In the genomic region with DNA sequence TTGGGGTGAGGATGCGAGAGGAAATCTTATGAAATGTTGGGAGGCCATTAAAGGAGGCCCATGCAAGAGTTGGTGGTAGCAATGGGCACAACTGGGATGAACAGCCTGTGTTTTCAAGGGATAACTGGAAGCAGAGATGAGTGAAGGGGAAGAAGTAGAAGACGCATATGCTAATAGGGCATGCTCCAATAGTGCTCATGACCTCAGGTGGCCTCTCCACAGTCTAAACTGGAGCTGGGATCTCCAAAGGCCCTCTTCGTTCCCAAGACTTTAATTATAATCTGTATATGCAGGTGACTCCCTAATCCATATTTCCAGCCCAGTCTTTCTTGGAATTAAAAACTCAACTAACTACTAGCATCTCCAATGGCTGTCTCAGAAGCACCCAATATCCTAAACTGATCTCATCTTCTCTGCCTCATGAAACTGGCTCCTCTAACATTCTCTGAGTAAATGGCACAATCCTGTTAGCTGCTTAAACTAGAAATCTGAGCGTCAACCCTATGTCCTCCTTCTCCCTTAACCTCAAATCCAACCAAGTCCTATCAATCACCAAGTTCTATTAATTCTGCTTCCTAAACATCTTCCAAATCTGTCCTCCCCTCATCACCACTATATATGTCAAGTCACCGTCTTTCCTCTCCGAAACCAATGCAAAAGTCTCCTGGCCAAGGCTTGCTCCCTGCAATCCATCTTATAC, we compare ENCODE assay signal across 19 cellular contexts. TPM values are rescaled to one million over a fixed set of nuclear protein-coding genes. Genes with fewer than 3 reads are reported as not detected.
DNase-seq lines count a peak whose midpoint lies in the region; ATAC-seq, FAIRE-seq and TF ChIP-seq lines count a peak whose summit lies in the region.
"Had no signal": no experiment of that assay in that cellular context is flagged by ENCODE, and none has a peak within 500 bp of the region (broad histone marks: within the 10 kb centered on the region; RNA-seq: fewer than 3 reads in every experiment).

No MANE protein-coding gene starts in this region.

- H2BK15ac ChIP-seq in IMR-90 (ENCODE audit: low read depth, low read length) (no peak overlapping the region), mesenchymal stem cell (ENCODE audit: low read depth, poor library complexity, severe bottlenecking) (no peak overlapping the region)

- no peak overlapping the region for H3K4me2 ChIP-seq in IMR-90 (ENCODE audit: low read depth, low read length)
- H3K4me2 ChIP-seq in mesenchymal stem cell (ENCODE audit: low read length, poor library complexity, severe bottlenecking) = no peak overlapping the region
- H3K4me2 ChIP-seq: GM23338 had no signal

- no peak for FAIRE-seq in pancreas (lab: Jason Lieb, UNC)
- FAIRE-seq: G401.6, GM12892, GM19239 had no signal

- H3K4me3 Mint-ChIP-seq in CD4-positive, alpha-beta T cell = peak overlapping the region; percentile 44
- H3K4me3 Mint-ChIP-seq in nephron progenitor cell = peak overlapping the region; percentile 37
- H3K4me3 Mint-ChIP-seq: CD8-positive, alpha-beta T cell; GM23338; H9 had no signal

- no peak for TF ChIP-seq RAD21 in IMR-90 (IDR thresholded peaks at IDR 0.05; ENCODE audit: low read length)

- no peaks in the 10 kb centered on the region for H4K20me1 ChIP-seq in IMR-90 (ENCODE audit: insufficient read depth, low read length)

- H2BK5ac ChIP-seq in IMR-90 (ENCODE audit: low read depth, low read length, poor library complexity, severe bottlenecking) (no peak overlapping the region), mesenchymal stem cell (ENCODE audit: low read depth, low read length, poor library complexity, severe bottlenecking) (no peak overlapping the region)

- in situ Hi-C loops in IMR-90 (cut with MboI; ENCODE audit: low sequenced_read_pairs) = no loop called here

- DNase-seq in CD4-positive, alpha-beta T cell = no peak
- DNase-seq in IMR-90 (no peak), mesenchymal stem cell (no peak), nephron progenitor cell (no peak), pancreas (no peak), NCI-H2227 treated with DMSO at 0.1 percent for 48 hours (lab: John Stamatoyannopoulos, UW) (no peak), prostate gland (ENCODE audit: low spot score) (no peak)
- DNase-seq in activated CD4-positive, CD25-positive, alpha-beta regulatory T cell (lab: John Stamatoyannopoulos, UW) = no peak
- DNase-seq: C1 segment of cervical spinal cord; Caco-2; CD8-positive, alpha-beta T cell; DMS153; DND-41; H9 had no signal

- H4K8ac ChIP-seq in IMR-90 (ENCODE audit: low read depth in 2 of 2, low read length in 2 of 2) (no peak overlapping the region), mesenchymal stem cell (ENCODE audit: low read length) (no peak overlapping the region)

- no peak for TF ChIP-seq CTCF in CD4-positive, alpha-beta T cell (IDR thresholded peaks at IDR 0.05)
- no peak for TF ChIP-seq CTCF in IMR-90 (conservative IDR thresholded peaks at IDR 0.05; ENCODE audit: low read depth, low read length)
- no peak for TF ChIP-seq CTCF in nephron progenitor cell (IDR thresholded peaks at IDR 0.05)
- TF ChIP-seq CTCF in pancreas (IDR thresholded peaks at IDR 0.05) = no peak
- TF ChIP-seq CTCF in prostate gland (IDR thresholded peaks at IDR 0.05) = no peak

- no peak overlapping the region for H2AK9ac ChIP-seq in IMR-90 (replicated peaks; ENCODE audit: low read depth, low read length, poor library complexity)

- H3K27me3 Mint-ChIP-seq in CD4-positive, alpha-beta T cell = no peaks in the 10 kb centered on the region
- H3K27me3 Mint-ChIP-seq in nephron progenitor cell (ENCODE audit: low read depth, poor library complexity) = no peaks in the 10 kb centered on the region

- CTCF ChIA-PET in CD4-positive, alpha-beta T cell (lab: Charles Lee) = interaction anchor here (0.5 to 4.3 kb wide), 8 partner anchors 10 to 415 kb away, joined by 4 to 136 read pairs (median 16); partner anchors contain the start of genes CDH24 and PRMT5
- CTCF ChIA-PET in IMR-90 (lab: Yijun Ruan, JAX) = interaction anchor here (0.5 to 2.8 kb wide), 6 partner anchors 11 to 77 kb away, joined by 3 to 13 read pairs (median 8); partner anchors contain the start of gene CDH24

- 93% methylated on average over 4 of the region's 6 CpGs; no CpG with 5 or more reads in 1 of the 2 experiments for WGBS in IMR-90 (ENCODE audit: extremely low coverage in 2 of 2, insufficient read length in 1 of 2), 2 experiments
- 92% methylated on average over 6 of the region's 6 CpGs for WGBS in mesenchymal stem cell
- WGBS in pancreas, 2 donors = 88 to 93% methylated on average over 6 of the region's 6 CpGs
- 90% methylated on average over 6 of the region's 6 CpGs for WGBS in prostate gland

- intact Hi-C loops in CD4-positive, alpha-beta T cell (cut with DNase I, micrococcal nuclease) = loop anchor here in 1 of 2 experiments (5.0 to 10.0 kb wide), 2 partner anchors 200 to 428 kb away; partner anchors contain the start of gene SLC7A8
- intact Hi-C loops in IMR-90 (cut with micrococcal nuclease) (loop anchor here (5.0 to 10.0 kb wide), 5 partner anchors 113 to 598 kb away; partner anchors contain the start of genes LRP10, MMP14 and SLC7A8), pancreas (cut with DNase I) (loop anchor here in 1 of 3 donors (5.0 kb wide), 1 partner anchor 72 kb away; the partner anchor contains the start of gene CDH24), prostate gland (cut with DNase I) (no loop called here)

- H2AK5ac ChIP-seq in IMR-90 (ENCODE audit: low read depth, low read length) = no peak overlapping the region
- no peak overlapping the region for H2AK5ac ChIP-seq in mesenchymal stem cell (ENCODE audit: low read length, severe bottlenecking)

- peaks cover 5% of the 10 kb centered on the region for H3K27me3 ChIP-seq in CD4-positive, alpha-beta T cell (ENCODE audit: control insufficient read depth, insufficient read depth, low read length)
- H3K27me3 ChIP-seq in IMR-90 (ENCODE audit: control insufficient read depth, insufficient read depth, low read length) (no peaks in the 10 kb centered on the region), mesenchymal stem cell (ENCODE audit: control insufficient read depth in 1 of 2, insufficient read depth in 1 of 2, low read length in 2 of 2) (no peaks in the 10 kb centered on the region), pancreas (no peaks in the 10 kb centered on the region), prostate gland (replicated peaks; ENCODE audit: insufficient read depth) (no peaks in the 10 kb centered on the region)

- H3K36me3 Mint-ChIP-seq in CD4-positive, alpha-beta T cell (ENCODE audit: low read depth) = peaks cover 22% of the 10 kb centered on the region
- peaks cover 19% of the 10 kb centered on the region for H3K36me3 Mint-ChIP-seq in nephron progenitor cell (ENCODE audit: low read depth)

- TF ChIP-seq POLR2A in IMR-90 (IDR thresholded peaks at IDR 0.05; ENCODE audit: low read depth, low read length) (no peak), prostate gland (IDR thresholded peaks at IDR 0.05) (no peak)

- H3K4ac ChIP-seq in IMR-90 (ENCODE audit: low read depth, low read length) = no peak overlapping the region
- H3K4ac ChIP-seq in mesenchymal stem cell (ENCODE audit: low read depth in 1 of 2, low read length in 2 of 2) = no peak overlapping the region

- no peak overlapping the region for H3K56ac ChIP-seq in IMR-90 (ENCODE audit: extremely low read depth, insufficient read depth, low read length)

- H3K27ac ChIP-seq in CD4-positive, alpha-beta T cell (ENCODE audit: low read depth, low read length) = no peak overlapping the region
- no peak overlapping the region for H3K27ac ChIP-seq in IMR-90 (ENCODE audit: insufficient read depth, low read length)
- H3K27ac ChIP-seq in mesenchymal stem cell (ENCODE audit: low read length, poor library complexity, severe bottlenecking) = no peak overlapping the region
- H3K27ac ChIP-seq in pancreas = no peak overlapping the region
- no peak overlapping the region for H3K27ac ChIP-seq in prostate gland

- H3K79me1 ChIP-seq in IMR-90 (ENCODE audit: low read depth in 1 of 2, low read length in 2 of 2) (peaks cover 0 to 21% of the 10 kb centered on the region in 2 experiments; a peak in 2 of 4 replicates), mesenchymal stem cell (replicated peaks; ENCODE audit: low read length, poor library complexity, severe bottlenecking) (peaks cover 10% of the 10 kb centered on the region)

- no peak overlapping the region for H2BK12ac ChIP-seq in mesenchymal stem cell (ENCODE audit: low read length in 2 of 2)

- H2AFZ ChIP-seq in IMR-90 (replicated peaks; ENCODE audit: low read length, poor library complexity) (no peak overlapping the region), mesenchymal stem cell (ENCODE audit: low read depth, low read length) (no peak overlapping the region)
- H2AFZ ChIP-seq: GM23338 had no signal

- no peak overlapping the region for H2BK20ac ChIP-seq in IMR-90 (ENCODE audit: low read depth, low read length)

- no TSS peak for BruUV-seq in IMR-90 (replicated peaks; lab: Mats Ljungman, UMichigan)

- POLR2A ChIA-PET in CD4-positive, alpha-beta T cell (lab: Charles Lee) = interaction anchor here (1.5 kb wide), 1 partner anchor 84 kb away, joined by 3 read pairs; no protein-coding TSS in a partner anchor
- POLR2A ChIA-PET in IMR-90 (lab: Charles Lee; ENCODE audit: unreplicated experiment) = interaction anchor here (0.6 kb wide), 1 partner anchor 42 kb away, joined by 3 read pairs; no protein-coding TSS in a partner anchor

- H3K36me3 ChIP-seq in IMR-90 (ENCODE audit: control insufficient read depth, insufficient read depth, low read length) (no peaks in the 10 kb centered on the region), mesenchymal stem cell (ENCODE audit: control insufficient read depth in 1 of 2, insufficient read depth in 2 of 2, low read depth in 1 of 2, low read length in 2 of 2) (peaks cover 0 to 8% of the 10 kb centered on the region in 2 experiments), pancreas (no peaks in the 10 kb centered on the region), prostate gland (no peaks in the 10 kb centered on the region)

- no peaks in the 10 kb centered on the region for H3K9me3 ChIP-seq in CD4-positive, alpha-beta T cell (ENCODE audit: control insufficient read depth, low read length)
- H3K9me3 ChIP-seq in IMR-90 (ENCODE audit: control insufficient read depth, insufficient read depth, low read length) = no peaks in the 10 kb centered on the region
- no peaks in the 10 kb centered on the region for H3K9me3 ChIP-seq in mesenchymal stem cell (ENCODE audit: control insufficient read depth, low read length)
- no peaks in the 10 kb centered on the region for H3K9me3 ChIP-seq in pancreas
- no peaks in the 10 kb centered on the region for H3K9me3 ChIP-seq in prostate gland
- H3K9me3 ChIP-seq: Caco-2 had no signal

- dilution Hi-C loops in IMR-90 (cut with HindIII; ENCODE audit: low sequenced_read_pairs, unreplicated experiment) = no loop called here

- H4K91ac ChIP-seq in IMR-90 (ENCODE audit: insufficient read depth, low read depth, low read length) (no peak overlapping the region), mesenchymal stem cell (ENCODE audit: low read length) (no peak overlapping the region)

- peaks cover 7% of the 10 kb centered on the region for H3K4me1 Mint-ChIP-seq in CD4-positive, alpha-beta T cell (ENCODE audit: low read depth)
- H3K4me1 Mint-ChIP-seq in nephron progenitor cell = peaks cover 34% of the 10 kb centered on the region

- H3K4me1 ChIP-seq in IMR-90 (ENCODE audit: control insufficient read depth, insufficient read depth, low read length) (no peaks in the 10 kb centered on the region; the same call in 1 of the 2 replicates), mesenchymal stem cell (ENCODE audit: control insufficient read depth, insufficient read depth, low read depth, low read length) (peaks cover 4% of the 10 kb centered on the region), pancreas (peaks cover 0 to 9% (median 3%) of the 10 kb centered on the region in 3 donors), prostate gland (replicated peaks) (no peaks in the 10 kb centered on the region)

- 0 out of 2 replicates have a peak overlapping the region, but pooled peaks have one; percentile 28 for H3K14ac ChIP-seq in IMR-90 (replicated peaks; ENCODE audit: low read depth, low read length)
- no peak overlapping the region for H3K14ac ChIP-seq in mesenchymal stem cell (ENCODE audit: low read length in 2 of 2)

- no peaks in the 10 kb centered on the region for H3K9me1 ChIP-seq in IMR-90 (ENCODE audit: insufficient read depth, low read length)

- no peak for ATAC-seq in CD4-positive, alpha-beta T cell (ENCODE audit: poor library complexity)
- ATAC-seq in IMR-90 (ENCODE audit: low read depth) (no peak), pancreas (no peak)
- ATAC-seq: CD8-positive, alpha-beta T cell; GM23338; HCT116 had no signal

- H3K18ac ChIP-seq in IMR-90 (ENCODE audit: low read depth, low read length) = no peak overlapping the region
- no peak overlapping the region for H3K18ac ChIP-seq in mesenchymal stem cell (ENCODE audit: low read depth in 1 of 2, low read length in 2 of 2)

- no peaks in the 10 kb centered on the region for H3K9me3 Mint-ChIP-seq in CD4-positive, alpha-beta T cell
- H3K9me3 Mint-ChIP-seq in nephron progenitor cell = no peaks in the 10 kb centered on the region
- H3K9me3 Mint-ChIP-seq: CD8-positive, alpha-beta T cell had no signal

- no peak overlapping the region for H3K4me3 ChIP-seq in IMR-90 (ENCODE audit: insufficient read depth, low read depth, low read length)
- H3K4me3 ChIP-seq in mesenchymal stem cell (ENCODE audit: insufficient read depth in 1 of 2, low read depth in 1 of 2, low read length in 2 of 2) = no peak overlapping the region
- no peak overlapping the region for H3K4me3 ChIP-seq in pancreas
- H3K4me3 ChIP-seq in prostate gland = no peak overlapping the region
- H3K4me3 ChIP-seq: GM23338 had no signal

- no peak overlapping the region for H3K27ac Mint-ChIP-seq in CD4-positive, alpha-beta T cell
- no peak overlapping the region for H3K27ac Mint-ChIP-seq in nephron progenitor cell
- H3K27ac Mint-ChIP-seq: CD8-positive, alpha-beta T cell; GM23338 had no signal

- H4K5ac ChIP-seq in IMR-90 (ENCODE audit: low read depth, low read length) = no peak overlapping the region

- no peak overlapping the region for H2BK120ac ChIP-seq in IMR-90 (ENCODE audit: low read depth, low read length)
- H2BK120ac ChIP-seq in mesenchymal stem cell (ENCODE audit: low read depth, low read length) = no peak overlapping the region

- H3K23ac ChIP-seq in IMR-90 (ENCODE audit: low read depth, low read length) = no peak overlapping the region
- no peak overlapping the region for H3K23ac ChIP-seq in mesenchymal stem cell (ENCODE audit: low read length in 2 of 2)

- H3K9ac ChIP-seq in IMR-90 (ENCODE audit: low read depth, low read length) = no peak overlapping the region
- peak overlapping the region; percentile 24 for H3K9ac ChIP-seq in mesenchymal stem cell (ENCODE audit: low read length)

RNA-seq across cellular contexts. Expression of gene AJUBA, which starts 2.8 kb away (rescaled TPM):
- total RNA-seq in CD4-positive, alpha-beta T cell = 1 to 10 TPM in 1 of 2 experiments, under 1 TPM in 1; 0.67 to 1.1 TPM
- 57.2 and 67.6 TPM in 2 replicates for total RNA-seq in IMR-90 (2012; rRNA removed)
- 46.3 and 46.4 TPM in 2 replicates for polyA plus RNA-seq in IMR-90 (2012; rRNA removed)
- 31.5 and 33.3 TPM in 2 replicates for polyA plus RNA-seq in IMR-90 (2012; cell fraction: cytosol; rRNA removed)
- 56.1 and 57.4 TPM in 2 replicates for polyA plus RNA-seq in IMR-90 (2012; cell fraction: nucleus; rRNA removed; ENCODE audit: low replicate concordance)
- 13.8 TPM for polyA plus RNA-seq in mesenchymal stem cell (2013, experiment 1 of 2)
- 15.8 TPM for polyA plus RNA-seq in mesenchymal stem cell (2013, experiment 2 of 2)
- 10 to 100 TPM in 2 of 6 donors, 1 to 10 TPM in 4; 5.4 to 17.8 (median 9.1) TPM for total RNA-seq in pancreas
- 1 to 10 TPM; 6.3 to 9.5 TPM for polyA plus RNA-seq in pancreas
- total RNA-seq in prostate gland = 10 to 100 TPM; 21.0 to 27.9 TPM

RNA-seq across cellular contexts. Expression of gene C14orf93, which starts 24.8 kb away (rescaled TPM):
- total RNA-seq in CD4-positive, alpha-beta T cell = 1 to 10 TPM; 7.6 to 8.4 TPM
- 4.7 and 5.7 TPM in 2 replicates for total RNA-seq in IMR-90 (2012; rRNA removed)
- 4.7 and 5.4 TPM in 2 replicates for polyA plus RNA-seq in IMR-90 (2012; rRNA removed)
- 3.8 and 5.1 TPM in 2 replicates for polyA plus RNA-seq in IMR-90 (2012; cell fraction: cytosol; rRNA removed)
- polyA plus RNA-seq in IMR-90 (2012; cell fraction: nucleus; rRNA removed; ENCODE audit: low replicate concordance) = 10.0 and 12.8 TPM in 2 replicates
- polyA plus RNA-seq in mesenchymal stem cell (2013, experiment 1 of 2) = 4.3 TPM
- polyA plus RNA-seq in mesenchymal stem cell (2013, experiment 2 of 2) = 4.1 TPM
- 1 to 10 TPM; 4.3 to 7.5 (median 5.4) TPM for total RNA-seq in pancreas
- 10 to 100 TPM in 1 of 2 donors, 1 to 10 TPM in 1; 8.3 to 11.3 TPM for polyA plus RNA-seq in pancreas
- 10 to 100 TPM; 15.1 to 17.6 TPM for total RNA-seq in prostate gland

RNA-seq across cellular contexts. Expression of gene HAUS4, which starts 28.2 kb away (rescaled TPM):
- 10 to 100 TPM; 17.5 to 19.6 TPM for total RNA-seq in CD4-positive, alpha-beta T cell
- total RNA-seq in IMR-90 (2012; rRNA removed) (19.2 and 24.2 TPM in 2 replicates), pancreas (10 to 100 TPM; 18.4 to 31.8 (median 23.4) TPM), prostate gland (10 to 100 TPM; 39.8 to 53.3 TPM)
- polyA plus RNA-seq in IMR-90 (2012; rRNA removed) (13.5 and 16.9 TPM in 2 replicates), pancreas (10 to 100 TPM; 13.6 to 17.0 TPM)
- 6.4 and 11.7 TPM in 2 replicates for polyA plus RNA-seq in IMR-90 (2012; cell fraction: cytosol; rRNA removed)
- 11.4 and 23.7 TPM in 2 replicates for polyA plus RNA-seq in IMR-90 (2012; cell fraction: nucleus; rRNA removed; ENCODE audit: low replicate concordance)
- 21.3 TPM for polyA plus RNA-seq in mesenchymal stem cell (2013, experiment 1 of 2)
- 21.5 TPM for polyA plus RNA-seq in mesenchymal stem cell (2013, experiment 2 of 2)

RNA-seq across cellular contexts. Expression of gene PSMB5, which starts 49.6 kb away (rescaled TPM):
- total RNA-seq in CD4-positive, alpha-beta T cell = 10 to 100 TPM; 20.1 to 24.5 TPM
- total RNA-seq in IMR-90 (2012; rRNA removed) (268 and 310 TPM in 2 replicates), pancreas (10 to 100 TPM; 29.6 to 50.4 (median 45.9) TPM), prostate gland (100 to 1,000 TPM; 124 to 152 TPM)
- polyA plus RNA-seq in IMR-90 (2012; rRNA removed) (321 and 335 TPM in 2 replicates), pancreas (10 to 100 TPM; 31.8 to 62.9 TPM)
- 284 and 429 TPM in 2 replicates for polyA plus RNA-seq in IMR-90 (2012; cell fraction: cytosol; rRNA removed)
- polyA plus RNA-seq in IMR-90 (2012; cell fraction: nucleus; rRNA removed; ENCODE audit: low replicate concordance) = 118 and 128 TPM in 2 replicates
- 155 TPM for polyA plus RNA-seq in mesenchymal stem cell (2013, experiment 1 of 2)
- polyA plus RNA-seq in mesenchymal stem cell (2013, experiment 2 of 2) = 156 TPM

RNA-seq across cellular contexts. Expression of gene PRMT5, which starts 55.9 kb away (rescaled TPM):
- 10 to 100 TPM; 15.6 to 19.3 TPM for total RNA-seq in CD4-positive, alpha-beta T cell
- total RNA-seq in IMR-90 (2012; rRNA removed) (92.2 and 99.3 TPM in 2 replicates), pancreas (10 to 100 TPM; 16.3 to 31.8 (median 29.2) TPM), prostate gland (10 to 100 TPM; 65.0 to 71.0 TPM)
- polyA plus RNA-seq in IMR-90 (2012; rRNA removed) (136 and 152 TPM in 2 replicates), pancreas (10 to 100 TPM; 15.6 to 27.5 TPM)
- polyA plus RNA-seq in IMR-90 (2012; cell fraction: cytosol; rRNA removed) = 94.8 and 121 TPM in 2 replicates
- polyA plus RNA-seq in IMR-90 (2012; cell fraction: nucleus; rRNA removed; ENCODE audit: low replicate concordance) = 94.0 and 146 TPM in 2 replicates
- polyA plus RNA-seq in mesenchymal stem cell (2013, experiment 1 of 2) = 53.5 TPM
- 48.3 TPM for polyA plus RNA-seq in mesenchymal stem cell (2013, experiment 2 of 2)
